ENCODE assay signal across 1 cellular context in genomic region chr17:33874617-33875060, GRCh38.
TF ChIP-seq lines count a peak whose summit lies in the region.

No MANE protein-coding gene starts in this region.

TF ChIP-seq in K562, 482 proteins besides CTCF, POLR2A, EP300 and RAD21 (continued from another document):
- TF ChIP-seq TEAD4 (IDR thresholded peaks at IDR 0.05; ENCODE audit: low read length) (peak; percentile 78), TEAD4 (CRISPR knock-in tag; IDR thresholded peaks at IDR 0.05; ENCODE audit: borderline replicate concordance) (no peak), ARID2 (IDR thresholded peaks at IDR 0.05) (0 out of 2 replicates have a peak, but pooled peaks have one; percentile 8), HMBOX1 (IDR thresholded peaks at IDR 0.05) (peak; percentile 92), SP2 (IDR thresholded peaks at IDR 0.05; ENCODE audit: extremely low read depth, low read depth, low read length, poor library complexity, severe bottlenecking) (no peak), JUN (IDR thresholded peaks at IDR 0.05; ENCODE audit: borderline replicate concordance, low read depth, low read length) (peak; percentile 62; the same call in 1 of the 2 replicates), JUN (CRISPR knock-in tag; IDR thresholded peaks at IDR 0.05; ENCODE audit: borderline replicate concordance) (no peak), TAF9B (IDR thresholded peaks at IDR 0.05; ENCODE audit: partially characterized antibody) (peak; percentile 60), ZNF384 (IDR thresholded peaks at IDR 0.05; ENCODE audit: low read depth, low read length) (0 out of 2 replicates have a peak, but pooled peaks have one; percentile 31), MBD2 (IDR thresholded peaks at IDR 0.05; ENCODE audit: borderline replicate concordance, low read depth) (peak; percentile 73; the same call in 1 of the 2 replicates), TRIM25 (IDR thresholded peaks at IDR 0.05; ENCODE audit: borderline replicate concordance) (no peak), BHLHE40 (IDR thresholded peaks at IDR 0.05; ENCODE audit: low read length) (peak; percentile 46; the same call in 1 of the 2 replicates), MAX (CRISPR knock-in tag; IDR thresholded peaks at IDR 0.05) (peak; percentile 79), ZNF507 (tag; conservative IDR thresholded peaks at IDR 0.05) (no peak), NCOA1 (IDR thresholded peaks at IDR 0.05; ENCODE audit: low read depth) (peak; percentile 82; the same call in 1 of the 2 replicates)
